In genomic region chr1:229223498-229223897, GRCh38 we compare ENCODE assay signal across 19 cellular contexts. TPM values are rescaled to one million over a fixed set of nuclear protein-coding genes. Genes with fewer than 3 reads are reported as not detected.
A peak's percentile ranks its signal among the peaks of the same experiment; 100 is the strongest.
DNase-seq lines count a peak whose midpoint lies in the region; ATAC-seq, FAIRE-seq and TF ChIP-seq lines count a peak whose summit lies in the region.
"Had no signal": no experiment of that assay in that cellular context is flagged by ENCODE, and none has a peak within 500 bp of the region (broad histone marks: within the 10 kb centered on the region; RNA-seq: fewer than 3 reads in every experiment).

No MANE protein-coding gene starts in this region.

- H3K4me3 ChIP-seq in right cardiac atrium (ENCODE audit: low read length) = no peak overlapping the region
- no peak overlapping the region for H3K4me3 ChIP-seq in pancreas
- no peak overlapping the region for H3K4me3 ChIP-seq in upper lobe of right lung
- H3K4me3 ChIP-seq: BLaER1 treated with 17β-estradiol and CSF1 and Interleukin-3, amounts not matched to agents 10 nM and 100 nM; dorsolateral prefrontal cortex; HAP-1 had no signal

- H3K27me3 ChIP-seq in right cardiac atrium (ENCODE audit: control insufficient read depth, insufficient read depth) (no peaks in the 10 kb centered on the region), pancreas (no peaks in the 10 kb centered on the region), upper lobe of right lung (no peaks in the 10 kb centered on the region)
- H3K27me3 ChIP-seq: BLaER1 treated with 17β-estradiol and CSF1 and Interleukin-3, amounts not matched to agents 10 nM and 100 nM; dorsolateral prefrontal cortex had no signal

- intact Hi-C loops in Right ventricle myocardium inferior (cut with DNase I) = no loop called here
- intact Hi-C loops in right cardiac atrium (cut with DNase I) = loop anchor here in 2 of 4 donors (5.0 to 10.0 kb wide), 3 partner anchors 486 to 549 kb away; partner anchors contain the start of gene RHOU (in 2 of the 2)
- intact Hi-C loops in pancreas (cut with DNase I) = loop anchor here in 1 of 3 donors (10.0 kb wide), 1 partner anchor 539 kb away; no protein-coding TSS in a partner anchor
- intact Hi-C loops in upper lobe of right lung (cut with DNase I) = no loop called here

- DNase-seq in Right ventricle myocardium inferior (ENCODE audit: missing footprints) = no peak
- DNase-seq in right cardiac atrium = no peak
- no peak for DNase-seq in caudate nucleus (lab: John Stamatoyannopoulos, UW)
- DNase-seq in pancreas = peak; percentile 56 to 82 (median 72)
- no peak for DNase-seq in upper lobe of right lung
- no peak for DNase-seq in OCI-M2 (lab: John Stamatoyannopoulos, UW; ENCODE audit: unreplicated experiment)
- DNase-seq: activated CD4-positive, alpha-beta T cell treated with anti-CD3 and anti-CD28 coated beads for 4 hours; activated CD8-positive, alpha-beta memory T cell treated with anti-CD3 and anti-CD28 coated beads, Interleukin-2, amount 10 ng/mL, durations not matched to agents 7 days and 5 days; activated naive CD8-positive, alpha-beta T cell treated with anti-CD3 and anti-CD28 coated beads, Interleukin-2, amount 10 ng/mL, durations not matched to agents 7 days and 5 days; dorsolateral prefrontal cortex; GDM1; midbrain; retina; stimulated activated naive CD8-positive, alpha-beta T cell treated with anti-CD3 and anti-CD28 coated beads, Interleukin-15, Interleukin-2, amounts not matched to agents 100 U/mL and 50 U/mL, for 24 hours had no signal

- H3K27ac ChIP-seq in right cardiac atrium (ENCODE audit: low read length) = no peak overlapping the region
- peak overlapping the region; percentile 16 for H3K27ac ChIP-seq in caudate nucleus (ENCODE audit: low read depth, low read length)
- peak overlapping the region; percentile 27 to 93 (median 70) for H3K27ac ChIP-seq in pancreas
- no peak overlapping the region for H3K27ac ChIP-seq in upper lobe of right lung
- H3K27ac ChIP-seq: BLaER1 treated with 17β-estradiol and CSF1 and Interleukin-3, amounts not matched to agents 10 nM and 100 nM had no signal

- no peaks in the 10 kb centered on the region for H3K36me3 ChIP-seq in pancreas
- no peaks in the 10 kb centered on the region for H3K36me3 ChIP-seq in upper lobe of right lung
- H3K36me3 ChIP-seq: BLaER1 treated with 17β-estradiol and CSF1 and Interleukin-3, amounts not matched to agents 10 nM and 100 nM; HAP-1 had no signal

- H3K9me3 ChIP-seq in right cardiac atrium (ENCODE audit: control insufficient read depth, low read length) (no peaks in the 10 kb centered on the region), pancreas (no peaks in the 10 kb centered on the region), upper lobe of right lung (no peaks in the 10 kb centered on the region)
- H3K9me3 ChIP-seq: HAP-1 had no signal

- H3K4me1 ChIP-seq in right cardiac atrium (ENCODE audit: control insufficient read depth, insufficient read depth, low read length) (peaks cover 4% of the 10 kb centered on the region), pancreas (peaks cover 18 to 39% (median 28%) of the 10 kb centered on the region in 3 donors), upper lobe of right lung (peaks cover 10% of the 10 kb centered on the region)

- ATAC-seq in Right ventricle myocardium inferior (peak; percentile 44), right cardiac atrium (no peak), pancreas (peak; percentile 26 to 63 (median 44)), upper lobe of right lung (peak; percentile 39), HG03565 (IDR thresholded peaks at IDR 0.05; ENCODE audit: unreplicated experiment) (no peak), HG02798 (IDR thresholded peaks at IDR 0.05; ENCODE audit: poor library complexity, unreplicated experiment) (no peak)
- ATAC-seq: activated CD8-positive, alpha-beta memory T cell treated with anti-CD3 and anti-CD28 coated beads, Interleukin-2, amount 10 ng/mL, durations not matched to agents 7 days and 5 days; activated T-helper 17 cell treated with anti-CD3 and anti-CD28 coated beads, Interleukin-2, amount 50 U/mL, for 72 hours; stimulated activated naive CD8-positive, alpha-beta T cell treated with anti-CD3 and anti-CD28 coated beads, Interleukin-15, Interleukin-2, amounts not matched to agents 100 U/mL and 50 U/mL, for 24 hours had no signal

- TF ChIP-seq CTCF in pancreas (IDR thresholded peaks at IDR 0.05) (no peak), upper lobe of right lung (IDR thresholded peaks at IDR 0.05) (no peak)

- WGBS in right cardiac atrium = 62% methylated on average over 8 of the region's 8 CpGs
- 21 to 24% methylated on average over 8 of the region's 8 CpGs for WGBS in pancreas, 2 donors

- no peak for FAIRE-seq in pancreas (lab: Jason Lieb, UNC)

RNA-seq across cellular contexts. Expression of gene RAB4A, which starts 47.4 kb away (rescaled TPM):
- total RNA-seq in Right ventricle myocardium inferior (131 TPM), right cardiac atrium (100 to 1,000 TPM in 2 of 4 donors, 10 to 100 TPM in 2; 95.5 to 114 (median 103) TPM), pancreas (10 to 100 TPM; 50.9 to 67.4 (median 57.3) TPM), upper lobe of right lung (47.1 TPM)
- polyA plus RNA-seq in right cardiac atrium (50.1 TPM), pancreas (10 to 100 TPM; 14.5 to 23.4 TPM)

Comparison
In these comparisons a context has a peak if more than half of its experiments do, and no peak if none do; other contexts are left out.
1. ATAC-seq: peak in Right ventricle myocardium inferior (single experiment), pancreas (4 of 4) and upper lobe of right lung (single experiment); none in right cardiac atrium (0 of 2), HG03565 (single experiment) and HG02798 (single experiment).
2. DNase-seq: peak in pancreas (6 of 6); none in Right ventricle myocardium inferior (single experiment), right cardiac atrium (0 of 3), caudate nucleus (0 of 61), upper lobe of right lung (single experiment) and OCI-M2 (single experiment).
3. H3K27ac ChIP-seq: peak in caudate nucleus (single experiment) and pancreas (4 of 4); none in right cardiac atrium (single experiment) and upper lobe of right lung (single experiment).